In genomic region chr12:116347265-116347664, GRCh38 we compare ENCODE assay signal across 1 cellular context.
TF ChIP-seq lines count a peak whose summit lies in the region.

No MANE protein-coding gene starts in this region.

TF ChIP-seq in SK-N-SH, 30 proteins besides CTCF, POLR2A, EP300 and RAD21 (continued from another document):
- TF ChIP-seq GABPA (IDR thresholded peaks at IDR 0.05; ENCODE audit: low read depth) (no peak), FOXJ3 (CRISPR knock-in tag; IDR thresholded peaks at IDR 0.05) (no peak), MEF2A (IDR thresholded peaks at IDR 0.05; ENCODE audit: borderline replicate concordance, low read depth) (no peak), ELF1 (IDR thresholded peaks at IDR 0.05) (no peak), RXRA (IDR thresholded peaks at IDR 0.05; ENCODE audit: borderline replicate concordance, low read depth) (no peak), JUND (IDR thresholded peaks at IDR 0.05) (no peak)
- TF ChIP-seq, protein P1, sequence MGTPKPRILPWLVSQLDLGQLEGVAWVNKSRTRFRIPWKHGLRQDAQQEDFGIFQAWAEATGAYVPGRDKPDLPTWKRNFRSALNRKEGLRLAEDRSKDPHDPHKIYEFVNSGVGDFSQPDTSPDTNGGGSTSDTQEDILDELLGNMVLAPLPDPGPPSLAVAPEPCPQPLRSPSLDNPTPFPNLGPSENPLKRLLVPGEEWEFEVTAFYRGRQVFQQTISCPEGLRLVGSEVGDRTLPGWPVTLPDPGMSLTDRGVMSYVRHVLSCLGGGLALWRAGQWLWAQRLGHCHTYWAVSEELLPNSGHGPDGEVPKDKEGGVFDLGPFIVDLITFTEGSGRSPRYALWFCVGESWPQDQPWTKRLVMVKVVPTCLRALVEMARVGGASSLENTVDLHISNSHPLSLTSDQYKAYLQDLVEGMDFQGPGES (IDR thresholded peaks at IDR 0.05; ENCODE audit: low read depth, low read length): no peak
TF ChIP-seq in SK-N-SH: peak in this region for 0.
